11 cellular contexts compared by ENCODE assay signal in the genomic region with DNA sequence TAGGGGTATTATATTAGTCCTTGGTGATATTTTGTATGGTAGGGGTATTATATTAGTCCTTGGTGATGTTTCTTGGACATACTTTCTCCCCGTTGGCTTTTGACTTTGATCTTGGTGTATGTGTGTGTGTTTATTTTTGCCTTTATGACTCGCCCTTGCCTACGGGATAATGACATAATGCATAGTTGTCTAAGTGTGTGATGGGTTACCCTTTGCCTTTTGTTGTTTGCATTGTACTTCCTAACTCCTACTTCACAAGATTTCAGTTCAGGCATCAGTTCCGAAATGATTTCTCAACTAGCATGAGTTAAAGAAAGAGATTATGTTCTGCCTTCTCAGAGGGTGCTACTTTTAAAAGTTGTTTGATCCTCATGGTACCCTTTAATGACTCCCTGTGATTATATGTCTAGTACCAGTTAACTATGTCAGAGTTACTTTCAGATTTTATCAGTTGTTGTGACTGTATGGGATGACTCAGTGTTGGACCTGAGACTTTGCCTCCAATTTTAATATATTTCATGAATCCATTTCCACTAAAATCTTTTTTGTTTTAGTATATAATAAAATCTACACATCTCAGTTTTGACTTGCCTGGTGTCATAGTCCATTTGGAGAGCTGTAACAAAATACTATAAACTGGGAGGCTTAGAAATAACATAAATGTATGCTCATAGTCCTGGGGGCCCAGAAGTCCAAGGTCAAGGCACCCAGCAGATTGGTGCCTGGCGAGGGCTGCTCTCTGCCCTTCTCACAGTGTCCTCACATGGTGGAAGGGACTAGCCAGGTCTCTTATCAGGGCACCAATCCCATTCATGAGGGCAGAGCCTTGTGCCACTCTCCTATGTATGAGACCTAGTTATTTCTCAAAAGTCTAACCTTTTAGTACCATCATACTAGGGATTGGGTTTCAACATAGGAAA. TPM values are rescaled to one million over a fixed set of nuclear protein-coding genes. Genes with fewer than 3 reads are reported as not detected.
A peak's percentile ranks its signal among the peaks of the same experiment; 100 is the strongest.
DNase-seq lines count a peak whose midpoint lies in the region; ATAC-seq and TF ChIP-seq lines count a peak whose summit lies in the region.
"Had no signal": no experiment of that assay in that cellular context is flagged by ENCODE, and none has a peak within 500 bp of the region (broad histone marks: within the 10 kb centered on the region; RNA-seq: fewer than 3 reads in every experiment).

No MANE protein-coding gene starts in this region.

- peaks cover 73% of the 10 kb centered on the region for H3K4me1 Mint-ChIP-seq in activated CD8-positive, alpha-beta T cell treated with anti-CD3 and anti-CD28 coated beads for 36 hours (ENCODE audit: low read depth)
- peaks cover 43% of the 10 kb centered on the region for H3K4me1 Mint-ChIP-seq in activated CD8-positive, alpha-beta T cell treated with anti-CD3 and anti-CD28 coated beads, Interleukin-2, amount 10 ng/mL, durations not matched to agents 7 days and 5 days (ENCODE audit: low read depth)

- H3K36me3 Mint-ChIP-seq in activated CD8-positive, alpha-beta T cell treated with anti-CD3 and anti-CD28 coated beads for 36 hours (ENCODE audit: low read depth), result peaks cover 19% of the 10 kb centered on the region
- peaks cover 7% of the 10 kb centered on the region for H3K36me3 Mint-ChIP-seq in activated CD8-positive, alpha-beta T cell treated with anti-CD3 and anti-CD28 coated beads, Interleukin-2, amount 10 ng/mL, durations not matched to agents 7 days and 5 days (ENCODE audit: low read depth)

- no peaks in the 10 kb centered on the region for H3K27me3 ChIP-seq in SJSA1 (replicated peaks)
- H3K27me3 ChIP-seq: gastrocnemius medialis had no signal

- intact Hi-C loops in activated CD8-positive, alpha-beta T cell treated with anti-CD3 and anti-CD28 coated beads for 36 hours (cut with micrococcal nuclease), result no loop called here

- H3K4me3 ChIP-seq in SJSA1 (no peak overlapping the region), fibroblast of the aortic adventitia (ENCODE audit: low read depth, low read length) (no peak overlapping the region)
- H3K4me3 ChIP-seq: gastrocnemius medialis had no signal

- peak overlapping the region; percentile 34 for H3K27ac ChIP-seq in SJSA1
- H3K27ac ChIP-seq: gastrocnemius medialis had no signal

- ATAC-seq in activated CD8-positive, alpha-beta T cell treated with anti-CD3 and anti-CD28 coated beads for 36 hours, result peak; percentile 72
- no peak for ATAC-seq in activated CD8-positive, alpha-beta T cell treated with anti-CD3 and anti-CD28 coated beads, Interleukin-2, amount 10 ng/mL, durations not matched to agents 7 days and 5 days
- peak; percentile 83 for ATAC-seq in stimulated activated naive CD8-positive, alpha-beta T cell treated with anti-CD3 and anti-CD28 coated beads, Interleukin-15, Interleukin-2, amounts not matched to agents 100 U/mL and 50 U/mL, for 24 hours
- ATAC-seq in GM18868 (IDR thresholded peaks at IDR 0.05; ENCODE audit: unreplicated experiment), result no peak
- ATAC-seq: gastrocnemius medialis had no signal

- peaks cover 24% of the 10 kb centered on the region for H3K4me1 ChIP-seq in SJSA1 (replicated peaks)

- no peak overlapping the region for H3K27ac Mint-ChIP-seq in activated CD8-positive, alpha-beta T cell treated with anti-CD3 and anti-CD28 coated beads for 36 hours
- H3K27ac Mint-ChIP-seq in activated CD8-positive, alpha-beta T cell treated with anti-CD3 and anti-CD28 coated beads, Interleukin-2, amount 10 ng/mL, durations not matched to agents 7 days and 5 days, result no peak overlapping the region

- CTCF ChIA-PET in activated CD8-positive, alpha-beta T cell treated with anti-CD3 and anti-CD28 coated beads for 36 hours (lab: Charles Lee), result interaction anchor here (0.9 to 1.1 kb wide), 3 partner anchors 18 to 266 kb away, joined by 3 read pairs; no protein-coding TSS in a partner anchor
- CTCF ChIA-PET in activated CD8-positive, alpha-beta T cell treated with anti-CD3 and anti-CD28 coated beads, Interleukin-2, amount 10 ng/mL, durations not matched to agents 7 days and 5 days (lab: Charles Lee), result interaction anchor here (1.2 kb wide), 1 partner anchor 17 kb away, joined by 4 read pairs; no protein-coding TSS in a partner anchor
- CTCF ChIA-PET in HEK293T (lab: Yijun Ruan, JAX), result interaction anchor here (1.0 kb wide), 1 partner anchor 38 kb away, joined by 3 read pairs; no protein-coding TSS in a partner anchor

- no peaks in the 10 kb centered on the region for H3K9me3 ChIP-seq in SJSA1 (replicated peaks)
- H3K9me3 ChIP-seq: gastrocnemius medialis had no signal

- no peak for TF ChIP-seq CTCF in activated CD8-positive, alpha-beta T cell treated with anti-CD3 and anti-CD28 coated beads for 36 hours (IDR thresholded peaks at IDR 0.05)
- TF ChIP-seq CTCF in fibroblast of the aortic adventitia (IDR thresholded peaks at IDR 0.05; ENCODE audit: insufficient read depth, low read length), result no peak

- no peak for DNase-seq in activated CD8-positive, alpha-beta T cell treated with anti-CD3 and anti-CD28 coated beads for 36 hours
- DNase-seq in activated CD8-positive, alpha-beta T cell treated with anti-CD3 and anti-CD28 coated beads, Interleukin-2, amount 10 ng/mL, durations not matched to agents 7 days and 5 days, result no peak
- DNase-seq in SJSA1 (ENCODE audit: low read depth in 1 of 2, low spot score in 2 of 2), result peak in 1 of 2 experiments; percentile 42
- peak; percentile 68 for DNase-seq in fibroblast of the aortic adventitia (ENCODE audit: low read depth)
- DNase-seq in stimulated activated naive CD8-positive, alpha-beta T cell treated with anti-CD3 and anti-CD28 coated beads, Interleukin-15, Interleukin-2, amounts not matched to agents 100 U/mL and 50 U/mL, for 24 hours, result no peak
- DNase-seq in HEK293T (ENCODE audit: extremely low spot score), result no peak
- no peak for DNase-seq in HK-2 (ENCODE audit: unreplicated experiment)
- DNase-seq: gastrocnemius medialis; NCI-H1930; stimulated activated CD8-positive, alpha-beta memory T cell treated with anti-CD3 and anti-CD28 coated beads, Interleukin-4, amount 100 ng/mL, for 48 hours had no signal

- no peaks in the 10 kb centered on the region for H3K27me3 Mint-ChIP-seq in activated CD8-positive, alpha-beta T cell treated with anti-CD3 and anti-CD28 coated beads for 36 hours
- no peaks in the 10 kb centered on the region for H3K27me3 Mint-ChIP-seq in activated CD8-positive, alpha-beta T cell treated with anti-CD3 and anti-CD28 coated beads, Interleukin-2, amount 10 ng/mL, durations not matched to agents 7 days and 5 days (ENCODE audit: low read depth)

- peaks cover 6% of the 10 kb centered on the region for H3K36me3 ChIP-seq in SJSA1
- H3K36me3 ChIP-seq: gastrocnemius medialis had no signal

- H3K4me3 Mint-ChIP-seq in activated CD8-positive, alpha-beta T cell treated with anti-CD3 and anti-CD28 coated beads for 36 hours, result no peak overlapping the region
- no peak overlapping the region for H3K4me3 Mint-ChIP-seq in activated CD8-positive, alpha-beta T cell treated with anti-CD3 and anti-CD28 coated beads, Interleukin-2, amount 10 ng/mL, durations not matched to agents 7 days and 5 days

- H3K9me3 Mint-ChIP-seq in activated CD8-positive, alpha-beta T cell treated with anti-CD3 and anti-CD28 coated beads for 36 hours, result peaks cover 5% of the 10 kb centered on the region
- peaks cover 12% of the 10 kb centered on the region for H3K9me3 Mint-ChIP-seq in activated CD8-positive, alpha-beta T cell treated with anti-CD3 and anti-CD28 coated beads, Interleukin-2, amount 10 ng/mL, durations not matched to agents 7 days and 5 days (ENCODE audit: insufficient read depth)

- POLR2A ChIA-PET in activated CD8-positive, alpha-beta T cell treated with anti-CD3 and anti-CD28 coated beads for 36 hours (lab: Charles Lee), result no interaction called here
- POLR2A ChIA-PET in activated CD8-positive, alpha-beta T cell treated with anti-CD3 and anti-CD28 coated beads, Interleukin-2, amount 10 ng/mL, durations not matched to agents 7 days and 5 days (lab: Charles Lee), result no interaction called here
- POLR2A ChIA-PET in HEK293T (lab: Yijun Ruan, JAX), result no interaction called here

TF ChIP-seq in HEK293T, 16 proteins besides CTCF, POLR2A, EP300 and RAD21:
- TF ChIP-seq, protein P1, sequence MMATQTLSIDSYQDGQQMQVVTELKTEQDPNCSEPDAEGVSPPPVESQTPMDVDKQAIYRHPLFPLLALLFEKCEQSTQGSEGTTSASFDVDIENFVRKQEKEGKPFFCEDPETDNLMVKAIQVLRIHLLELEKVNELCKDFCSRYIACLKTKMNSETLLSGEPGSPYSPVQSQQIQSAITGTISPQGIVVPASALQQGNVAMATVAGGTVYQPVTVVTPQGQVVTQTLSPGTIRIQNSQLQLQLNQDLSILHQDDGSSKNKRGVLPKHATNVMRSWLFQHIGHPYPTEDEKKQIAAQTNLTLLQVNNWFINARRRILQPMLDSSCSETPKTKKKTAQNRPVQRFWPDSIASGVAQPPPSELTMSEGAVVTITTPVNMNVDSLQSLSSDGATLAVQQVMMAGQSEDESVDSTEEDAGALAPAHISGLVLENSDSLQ (IDR thresholded peaks at IDR 0.05), result no peak
- no peak for TF ChIP-seq HDGF (IDR thresholded peaks at IDR 0.05; ENCODE audit: borderline replicate concordance)
- no peak for TF ChIP-seq FOXA1 (IDR thresholded peaks at IDR 0.05)
- no peak for TF ChIP-seq ZNF384 (IDR thresholded peaks at IDR 0.05)
- no peak for TF ChIP-seq BHLHE40 (IDR thresholded peaks at IDR 0.05; ENCODE audit: borderline replicate concordance)
- no peak for TF ChIP-seq NFRKB (IDR thresholded peaks at IDR 0.05)
- TF ChIP-seq FOXK2 (IDR thresholded peaks at IDR 0.05), result no peak
- TF ChIP-seq SUZ12 (IDR thresholded peaks at IDR 0.05), result no peak
- no peak for TF ChIP-seq SP1 (IDR thresholded peaks at IDR 0.05)
- no peak for TF ChIP-seq L3MBTL2 (conservative IDR thresholded peaks at IDR 0.05)
- TF ChIP-seq ELF4 (IDR thresholded peaks at IDR 0.05), result no peak
- no peak for TF ChIP-seq TARDBP (IDR thresholded peaks at IDR 0.05)
- TF ChIP-seq FOXM1 (IDR thresholded peaks at IDR 0.05; ENCODE audit: borderline replicate concordance), result no peak
- no peak for TF ChIP-seq ARNT (IDR thresholded peaks at IDR 0.05)
- no peak for TF ChIP-seq CTBP1 (IDR thresholded peaks at IDR 0.05; ENCODE audit: borderline replicate concordance)
- TF ChIP-seq LEF1 (IDR thresholded peaks at IDR 0.05; ENCODE audit: borderline replicate concordance), result no peak

RNA-seq across cellular contexts. Expression of a gene that starts 34.1 kb away (rescaled TPM):
- total RNA-seq in activated CD8-positive, alpha-beta T cell treated with anti-CD3 and anti-CD28 coated beads for 36 hours, result 10 to 100 TPM; 31.1 to 31.2 TPM
- 10 to 100 TPM; 32.5 to 36.3 TPM for total RNA-seq in activated CD8-positive, alpha-beta T cell treated with anti-CD3 and anti-CD28 coated beads, Interleukin-2, amount 10 ng/mL, durations not matched to agents 7 days and 5 days
- 23.9 and 36.1 TPM in 2 replicates for total RNA-seq in SJSA1 (2014; rRNA removed; shearing (Covaris generic))
- total RNA-seq in fibroblast of the aortic adventitia (ENCODE audit: low replicate concordance), result 25.8 and 48.4 TPM in 2 replicates

Comparison
In these comparisons a context has a peak if more than half of its experiments do, and no peak if none do; other contexts are left out.
1. ATAC-seq: peak in activated CD8-positive, alpha-beta T cell treated with anti-CD3 and anti-CD28 coated beads for 36 hours (single experiment) and stimulated activated naive CD8-positive, alpha-beta T cell treated with anti-CD3 and anti-CD28 coated beads, Interleukin-15, Interleukin-2, amounts not matched to agents 100 U/mL and 50 U/mL, for 24 hours (single experiment); none in activated CD8-positive, alpha-beta T cell treated with anti-CD3 and anti-CD28 coated beads, Interleukin-2, amount 10 ng/mL, durations not matched to agents 7 days and 5 days (single experiment) and GM18868 (single experiment).